Comparison of ENCODE assay signal across 13 cellular contexts in the genomic region with DNA sequence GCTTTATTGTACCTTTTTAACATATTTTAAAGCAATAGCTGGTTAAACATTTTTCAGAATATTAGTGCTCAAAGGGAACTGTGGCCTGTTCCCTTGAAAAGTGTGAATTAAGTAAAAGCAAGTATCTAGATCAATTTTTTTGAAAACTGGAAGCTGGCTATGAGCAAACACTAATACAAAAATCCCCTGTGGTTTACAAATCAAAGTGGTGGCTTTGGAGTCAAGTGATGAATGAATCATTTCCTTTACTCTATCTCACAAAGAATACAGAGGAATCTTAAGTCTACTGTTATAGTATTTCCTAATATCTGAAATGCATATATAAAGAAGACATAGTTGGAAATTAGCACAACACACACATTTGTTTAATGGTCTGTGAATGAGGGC.
A peak's percentile ranks its signal among the peaks of the same experiment; 100 is the strongest.
DNase-seq lines count a peak whose midpoint lies in the region; ATAC-seq and TF ChIP-seq lines count a peak whose summit lies in the region.
"Had no signal": no experiment of that assay in that cellular context is flagged by ENCODE, and none has a peak within 500 bp of the region (broad histone marks: within the 10 kb centered on the region; RNA-seq: fewer than 3 reads in every experiment).

No MANE protein-coding gene starts in this region.

- ATAC-seq in GM18505 (IDR thresholded peaks at IDR 0.05; ENCODE audit: unreplicated experiment) (peak; percentile 72), GM21529 (IDR thresholded peaks at IDR 0.05; ENCODE audit: unreplicated experiment) (peak; percentile 78), HG03432 (IDR thresholded peaks at IDR 0.05; ENCODE audit: unreplicated experiment) (peak; percentile 91), HG02571 (IDR thresholded peaks at IDR 0.05; ENCODE audit: unreplicated experiment) (no peak)
- ATAC-seq: CD8-positive, alpha-beta T cell had no signal

- no peaks in the 10 kb centered on the region for H3K27me3 ChIP-seq in brain microvascular endothelial cell (replicated peaks)

- no peak overlapping the region for H3K4me3 ChIP-seq in brain microvascular endothelial cell (ENCODE audit: low read depth, low read length)
- H3K4me3 ChIP-seq: skin epidermis had no signal

- TF ChIP-seq POLR2A in GM18505 (IDR thresholded peaks at IDR 0.05; ENCODE audit: borderline replicate concordance, extremely low read depth, insufficient read depth, insufficient read length): no peak

- in situ Hi-C loops in brain microvascular endothelial cell (cut with HindIII; ENCODE audit: low pct_ligation_motif_present, low sequenced_read_pairs): no loop called here

- TF ChIP-seq CTCF in brain microvascular endothelial cell (IDR thresholded peaks at IDR 0.05; ENCODE audit: low read depth, low read length, missing control alignments): no peak

- H3K36me3 ChIP-seq in brain microvascular endothelial cell (replicated peaks): no peaks in the 10 kb centered on the region

- H3K27ac ChIP-seq in brain microvascular endothelial cell: peak overlapping the region; percentile 76

- DNase-seq in brain microvascular endothelial cell (peak; percentile 20), NOMO-1 treated with DMSO at 0.1 percent for 48 hours (lab: John Stamatoyannopoulos, UW; ENCODE audit: unreplicated experiment) (no peak)
- DNase-seq in stimulated activated CD4-positive, alpha-beta T cell treated with anti-CD3 and anti-CD28 coated beads, Interleukin-2, amount 100 ng/mL, for 24 hours: no peak
- DNase-seq in activated CD4-positive, alpha-beta T cell treated with anti-CD3 and anti-CD28 coated beads, Interleukin-2, amount 50 U/mL, for 4 hours: no peak
- DNase-seq: activated CD8-positive, alpha-beta memory T cell treated with anti-CD3 and anti-CD28 coated beads for 24 hours; CD8-positive, alpha-beta T cell; glutamatergic neuron; SHP77 treated with DMSO at 0.1 percent for 48 hours had no signal
